8 cellular contexts compared by ENCODE assay signal in genomic region chr3:183687705-183688104, GRCh38.
"Had no signal": no experiment of that assay in that cellular context is flagged by ENCODE, and none has a peak within 500 bp of the region (broad histone marks: within the 10 kb centered on the region; RNA-seq: fewer than 3 reads in every experiment).

No MANE protein-coding gene starts in this region.

- FAIRE-seq: G401.6, GM12878, GM12891, GM12892, GM18507, GM19239 had no signal

- DNase-seq: GDM1, GF-D8 had no signal

- ATAC-seq: GM12878 had no signal

- H3K4me3 ChIP-seq: GM12878 had no signal
